ENCODE assay signal across 20 cellular contexts in genomic region chr7:30710669-30711068, GRCh38. TPM values are rescaled to one million over a fixed set of nuclear protein-coding genes. Genes with fewer than 3 reads are reported as not detected.
DNase-seq lines count a peak whose midpoint lies in the region; ATAC-seq and TF ChIP-seq lines count a peak whose summit lies in the region.
"Had no signal": no experiment of that assay in that cellular context is flagged by ENCODE, and none has a peak within 500 bp of the region (broad histone marks: within the 10 kb centered on the region; RNA-seq: fewer than 3 reads in every experiment).

No MANE protein-coding gene starts in this region.

- peaks cover 0 to 33% (median 2%) of the 10 kb centered on the region in 4 donors for H3K4me1 ChIP-seq in tibial artery
- H3K4me1 ChIP-seq: BE2C had no signal

- no peaks in the 10 kb centered on the region for H3K36me3 ChIP-seq in tibial artery
- H3K36me3 ChIP-seq: BE2C had no signal

- no peak for TF ChIP-seq CTCF in tibial artery (IDR thresholded peaks at IDR 0.05)

- no peak for ATAC-seq in T-helper 17 cell
- ATAC-seq in left lobe of liver = peak; percentile 48
- ATAC-seq in HG03378 (IDR thresholded peaks at IDR 0.05; ENCODE audit: unreplicated experiment) = no peak
- ATAC-seq: HepG2, K562 had no signal

- DNase-seq in LHCN-M2 (ENCODE audit: low read depth) (peak; percentile 15), T-helper 17 cell (no peak), left lobe of liver (ENCODE audit: low spot score) (no peak), tibial artery (peak; percentile 66 to 85), iPS-NIHi7 (ENCODE audit: extremely low spot score) (no peak)
- no peak for DNase-seq in activated T-helper 1 cell treated with anti-CD3 and anti-CD28 coated beads, Interleukin-12 subunit alpha, Interleukin-12 subunit beta, Interleukin-2, Interleukin-4 antibody, amounts not matched to agents 30 ng/mL and 10 ng/mL and 1 ng/mL, durations not matched to agents 14 hours and 24 hours and 36 hours (ENCODE audit: low spot score)
- DNase-seq: BE2C, MV-4-11, NCI-H1694, NCI-H2081 treated with DMSO at 0.1 percent for 48 hours, NCI-H446 treated with DMSO at 0.1 percent for 48 hours, NCI-H526 treated with DMSO at 0.1 percent for 48 hours, SHP77 treated with DMSO at 0.1 percent for 48 hours had no signal

- no peaks in the 10 kb centered on the region for H3K9me3 Mint-ChIP-seq in activated T-helper 1 cell treated with anti-CD3 and anti-CD28 coated beads, Interleukin-12 subunit alpha, Interleukin-12 subunit beta, Interleukin-2, Interleukin-4 antibody, amounts not matched to agents 30 ng/mL and 10 ng/mL and 1 ng/mL, durations not matched to agents 14 hours and 24 hours and 36 hours

- no peak overlapping the region for H3K27ac ChIP-seq in tibial artery
- H3K27ac ChIP-seq: RWPE1, SK-N-MC had no signal

- intact Hi-C loops in tibial artery (cut with DNase I; ENCODE audit: low total_unique reads) = no loop called here
- intact Hi-C loops in activated T-helper 1 cell treated with anti-CD3 and anti-CD28 coated beads, Interleukin-12 subunit alpha, Interleukin-12 subunit beta, Interleukin-2, Interleukin-4 antibody, amounts not matched to agents 30 ng/mL and 10 ng/mL and 1 ng/mL, durations not matched to agents 14 hours and 24 hours and 36 hours (cut with micrococcal nuclease) = no loop called here

- peak overlapping the region; percentile 29 for H3K27ac Mint-ChIP-seq in T-helper 17 cell
- H3K27ac Mint-ChIP-seq in activated T-helper 1 cell treated with anti-CD3 and anti-CD28 coated beads, Interleukin-12 subunit alpha, Interleukin-12 subunit beta, Interleukin-2, Interleukin-4 antibody, amounts not matched to agents 30 ng/mL and 10 ng/mL and 1 ng/mL, durations not matched to agents 14 hours and 24 hours and 36 hours = no peak overlapping the region

- H3K27me3 Mint-ChIP-seq in T-helper 17 cell = no peaks in the 10 kb centered on the region
- peaks cover 5% of the 10 kb centered on the region for H3K27me3 Mint-ChIP-seq in activated T-helper 1 cell treated with anti-CD3 and anti-CD28 coated beads, Interleukin-12 subunit alpha, Interleukin-12 subunit beta, Interleukin-2, Interleukin-4 antibody, amounts not matched to agents 30 ng/mL and 10 ng/mL and 1 ng/mL, durations not matched to agents 14 hours and 24 hours and 36 hours (ENCODE audit: insufficient read depth)

- peaks cover 8% of the 10 kb centered on the region for H3K36me3 Mint-ChIP-seq in T-helper 17 cell (ENCODE audit: low read depth)
- H3K36me3 Mint-ChIP-seq in activated T-helper 1 cell treated with anti-CD3 and anti-CD28 coated beads, Interleukin-12 subunit alpha, Interleukin-12 subunit beta, Interleukin-2, Interleukin-4 antibody, amounts not matched to agents 30 ng/mL and 10 ng/mL and 1 ng/mL, durations not matched to agents 14 hours and 24 hours and 36 hours (ENCODE audit: low read depth) = peaks cover 1% of the 10 kb centered on the region

- H3K4me3 Mint-ChIP-seq in T-helper 17 cell = no peak overlapping the region
- H3K4me3 Mint-ChIP-seq in activated T-helper 1 cell treated with anti-CD3 and anti-CD28 coated beads, Interleukin-12 subunit alpha, Interleukin-12 subunit beta, Interleukin-2, Interleukin-4 antibody, amounts not matched to agents 30 ng/mL and 10 ng/mL and 1 ng/mL, durations not matched to agents 14 hours and 24 hours and 36 hours = no peak overlapping the region

- H3K4me3 ChIP-seq in tibial artery = no peak overlapping the region
- H3K4me3 ChIP-seq: K562, SK-N-MC had no signal

- no peaks in the 10 kb centered on the region for H3K9me3 ChIP-seq in T-helper 17 cell (ENCODE audit: control insufficient read depth, low read length, poor library complexity, severe bottlenecking)
- no peaks in the 10 kb centered on the region for H3K9me3 ChIP-seq in tibial artery
- H3K9me3 ChIP-seq: BE2C had no signal

- H3K27me3 ChIP-seq in tibial artery = peaks cover 0 to 14% of the 10 kb centered on the region in 2 donors
- H3K27me3 ChIP-seq: BE2C had no signal

- H3K4me1 Mint-ChIP-seq in T-helper 17 cell = no peaks in the 10 kb centered on the region
- no peaks in the 10 kb centered on the region for H3K4me1 Mint-ChIP-seq in activated T-helper 1 cell treated with anti-CD3 and anti-CD28 coated beads, Interleukin-12 subunit alpha, Interleukin-12 subunit beta, Interleukin-2, Interleukin-4 antibody, amounts not matched to agents 30 ng/mL and 10 ng/mL and 1 ng/mL, durations not matched to agents 14 hours and 24 hours and 36 hours (ENCODE audit: low read depth)

RNA-seq across cellular contexts. Expression of gene CRHR2, which starts 28.4 kb away (rescaled TPM):
- not detected in 2 replicates for total RNA-seq in LHCN-M2 (2014; rRNA removed)
- not detected for polyA plus RNA-seq in LHCN-M2 (2012)
- not detected for total RNA-seq in T-helper 17 cell
- total RNA-seq in left lobe of liver = not detected
- not detected in 2 replicates for total RNA-seq in activated T-helper 1 cell treated with anti-CD3 and anti-CD28 coated beads, Interleukin-12 subunit alpha, Interleukin-12 subunit beta, Interleukin-2, Interleukin-4 antibody, amounts not matched to agents 30 ng/mL and 10 ng/mL and 1 ng/mL, durations not matched to agents 14 hours and 24 hours and 36 hours
- total RNA-seq: A673, H4, HepG2, K562 had no signal
- polyA plus RNA-seq: HepG2, K562 had no signal

RNA-seq across cellular contexts. Expression of gene INMT, which starts 41.3 kb away (rescaled TPM):
- total RNA-seq in LHCN-M2 (2014; rRNA removed) = 1.4 and 1.7 TPM in 2 replicates
- 1.1 TPM for polyA plus RNA-seq in LHCN-M2 (2012)
- 1 to 10 TPM in 1 of 2 donors, under 1 TPM in 1; 0.65 to 1.2 TPM for total RNA-seq in T-helper 17 cell
- total RNA-seq in left lobe of liver = 21.5 TPM
- 0.23 TPM in 1 of 2 replicates, not detected in the other for total RNA-seq in activated T-helper 1 cell treated with anti-CD3 and anti-CD28 coated beads, Interleukin-12 subunit alpha, Interleukin-12 subunit beta, Interleukin-2, Interleukin-4 antibody, amounts not matched to agents 30 ng/mL and 10 ng/mL and 1 ng/mL, durations not matched to agents 14 hours and 24 hours and 36 hours
- total RNA-seq: HepG2 had no signal
- polyA plus RNA-seq: HepG2, K562 had no signal

Comparison
In these comparisons a context has a peak if more than half of its experiments do, and no peak if none do; other contexts are left out.
1. DNase-seq: peak in LHCN-M2 (single experiment) and tibial artery (2 of 2); none in T-helper 17 cell (0 of 3), left lobe of liver (single experiment), activated T-helper 1 cell treated with anti-CD3 and anti-CD28 coated beads, Interleukin-12 subunit alpha, Interleukin-12 subunit beta, Interleukin-2, Interleukin-4 antibody, amounts not matched to agents 30 ng/mL and 10 ng/mL and 1 ng/mL, durations not matched to agents 14 hours and 24 hours and 36 hours (single experiment) and iPS-NIHi7 (single experiment).